Comparison of ENCODE assay signal across 8 cellular contexts in genomic region chr2:30225131-30225762, GRCh38. TPM values are rescaled to one million over a fixed set of nuclear protein-coding genes. Genes with fewer than 3 reads are reported as not detected.
DNase-seq lines count a peak whose midpoint lies in the region; ATAC-seq and TF ChIP-seq lines count a peak whose summit lies in the region.

No MANE protein-coding gene starts in this region.

- TF ChIP-seq CTCF in osteoblast (IDR thresholded peaks at IDR 0.05; ENCODE audit: extremely low read depth, low read depth, low read length) = peak; percentile 8

- peaks cover 5% of the 10 kb centered on the region for H3K27me3 ChIP-seq in osteoblast (ENCODE audit: insufficient read depth, low read length)

- H3K27ac ChIP-seq in osteoblast (ENCODE audit: low read depth, low read length) = peak overlapping the region; percentile 87

- no peaks in the 10 kb centered on the region for H3K9me3 ChIP-seq in osteoblast (ENCODE audit: low read depth, low read length)

- H3K4me3 ChIP-seq in osteoblast (ENCODE audit: insufficient read depth, low read length) = peak overlapping the region; percentile 66

- peaks cover 28% of the 10 kb centered on the region for H3K4me1 ChIP-seq in osteoblast (ENCODE audit: insufficient read depth, low read length)

- H3K4me2 ChIP-seq in osteoblast (ENCODE audit: insufficient read depth, low read length) = peak overlapping the region; percentile 85

- peak; percentile 62 for ATAC-seq in GM21447 (IDR thresholded peaks at IDR 0.05; ENCODE audit: unreplicated experiment)

- DNase-seq in ELF-1 (ENCODE audit: low read depth, low spot score) (peak; percentile 65), M059J (ENCODE audit: low read depth) (peak; percentile 74), fibroblast of gingiva (ENCODE audit: low read depth) (peak; percentile 46), osteoblast (ENCODE audit: insufficient read length, low spot score, missing footprints) (peak; percentile 60), NCI-H2227 treated with DMSO at 0.1 percent for 48 hours (lab: John Stamatoyannopoulos, UW) (no peak), retina (no peak)
- DNase-seq in activated CD4-positive, alpha-beta T cell treated with anti-CD3 and anti-CD28 coated beads, Interleukin-2, amount 50 U/mL, for 1 hour = peak; percentile 33

- no peaks in the 10 kb centered on the region for H3K36me3 ChIP-seq in osteoblast (ENCODE audit: insufficient read depth, low read length)

- H3K79me2 ChIP-seq in osteoblast (ENCODE audit: insufficient read depth, low read length) = no peaks in the 10 kb centered on the region

- no peaks in the 10 kb centered on the region for H4K20me1 ChIP-seq in osteoblast (ENCODE audit: insufficient read depth, low read length)

- H2AFZ ChIP-seq in osteoblast (ENCODE audit: low read length) = peak overlapping the region; percentile 65

RNA-seq across cellular contexts. Expression of gene LBH, which starts 6.1 kb away (rescaled TPM):
- 31.8 and 38.9 TPM in 2 replicates for total RNA-seq in M059J (2014; rRNA removed; shearing (Covaris generic))
- 270 and 272 TPM in 2 replicates for total RNA-seq in osteoblast

Comparison
In these comparisons a context has a peak if more than half of its experiments do, and no peak if none do; other contexts are left out.
1. DNase-seq: peak in ELF-1 (single experiment), M059J (single experiment), activated CD4-positive, alpha-beta T cell treated with anti-CD3 and anti-CD28 coated beads, Interleukin-2, amount 50 U/mL, for 1 hour (single experiment), fibroblast of gingiva (single experiment) and osteoblast (single experiment); none in NCI-H2227 treated with DMSO at 0.1 percent for 48 hours (single experiment) and retina (single experiment).